Comparison of ENCODE assay signal across 8 cellular contexts in genomic region chr1:208207388-208208131, GRCh38. TPM values are rescaled to one million over a fixed set of nuclear protein-coding genes. Genes with fewer than 3 reads are reported as not detected.
A peak's percentile ranks its signal among the peaks of the same experiment; 100 is the strongest.
DNase-seq lines count a peak whose midpoint lies in the region; ATAC-seq and TF ChIP-seq lines count a peak whose summit lies in the region.

No MANE protein-coding gene starts in this region.

- no peak overlapping the region for H3K4me3 Mint-ChIP-seq in Calu3 (ENCODE audit: low read depth, unreplicated experiment)

- no TSS peak for BruUV-seq in Calu3 (replicated peaks; lab: Mats Ljungman, UMichigan)

- H3K4me3 ChIP-seq in dorsolateral prefrontal cortex: no peak overlapping the region

- CTCF ChIA-PET in Calu3 (lab: Charles Lee): interaction anchor here (0.6 to 1.8 kb wide), 8 partner anchors 12 to 1568 kb away, joined by 3 to 6 read pairs (median 4); partner anchors contain the start of gene PLXNA2

- no peaks in the 10 kb centered on the region for H3K27me3 Mint-ChIP-seq in Calu3 (ENCODE audit: unreplicated experiment)

- peaks cover 10% of the 10 kb centered on the region for H3K4me1 Mint-ChIP-seq in Calu3 (ENCODE audit: low read depth, unreplicated experiment)

- ATAC-seq in omental fat pad (ENCODE audit: low FRiP score) (peak; percentile 77), HG02610 (IDR thresholded peaks at IDR 0.05; ENCODE audit: unreplicated experiment) (no peak)

- H3K27ac Mint-ChIP-seq in Calu3 (ENCODE audit: unreplicated experiment): no peak overlapping the region

- H3K27ac ChIP-seq in dorsolateral prefrontal cortex: peak overlapping the region in 36 of 59 donors; percentile 0 to 72 (median 42)

- no peak for TF ChIP-seq CTCF in Calu3 (IDR thresholded peaks at IDR 0.05; ENCODE audit: unreplicated experiment)
- no peak for TF ChIP-seq CTCF in dorsolateral prefrontal cortex (IDR thresholded peaks at IDR 0.05 in 54 of 56, conservative IDR thresholded peaks at IDR 0.05 in 2 of 56; ENCODE audit: low read depth in 1 of 56, partially characterized antibody in 56 of 56)
- TF ChIP-seq CTCF in omental fat pad (IDR thresholded peaks at IDR 0.05): no peak

- peaks cover 0 to 8% (median 0%) of the 10 kb centered on the region in 45 donors for H3K27me3 ChIP-seq in dorsolateral prefrontal cortex

- peaks cover 6% of the 10 kb centered on the region for H3K36me3 Mint-ChIP-seq in Calu3 (ENCODE audit: insufficient read depth, unreplicated experiment)

- DNase-seq in Calu3: peak; percentile 55
- peak; percentile 86 for DNase-seq in NCI-H345 treated with DMSO at 0.1 percent for 48 hours (lab: John Stamatoyannopoulos, UW; ENCODE audit: unreplicated experiment)
- DNase-seq in dorsolateral prefrontal cortex: no peak
- DNase-seq in omental fat pad (ENCODE audit: low spot score): no peak
- DNase-seq in GM19238 (ENCODE audit: insufficient read length, low spot score): no peak
- no peak for DNase-seq in GF-D8 (lab: John Stamatoyannopoulos, UW)
- DNase-seq in AML-193 (lab: John Stamatoyannopoulos, UW): no peak

- H3K9me3 Mint-ChIP-seq in Calu3 (ENCODE audit: low read depth, unreplicated experiment): no peaks in the 10 kb centered on the region

- intact Hi-C loops in Calu3 (cut with micrococcal nuclease; ENCODE audit: unreplicated experiment) (no loop called here), dorsolateral prefrontal cortex (cut with DNase I) (no loop called here)

RNA-seq across cellular contexts. Expression of gene PLXNA2, which starts 36.6 kb away (rescaled TPM):
- total RNA-seq in Calu3 (2022) (16.2 and 21.9 TPM in 2 replicates), dorsolateral prefrontal cortex (100 to 1,000 TPM in 36 of 120 experiments, 10 to 100 TPM in 84; 39.8 to 132 (median 90.8) TPM), omental fat pad (10 to 100 TPM; 21.7 to 67.9 (median 36.8) TPM)

Comparison
In these comparisons a context has a peak if more than half of its experiments do, and no peak if none do; other contexts are left out.
1. DNase-seq: peak in Calu3 (single experiment) and NCI-H345 treated with DMSO at 0.1 percent for 48 hours (single experiment); none in dorsolateral prefrontal cortex (0 of 10), omental fat pad (single experiment), GM19238 (single experiment), GF-D8 (single experiment) and AML-193 (0 of 2).